13 cellular contexts compared by ENCODE assay signal in the genomic region with DNA sequence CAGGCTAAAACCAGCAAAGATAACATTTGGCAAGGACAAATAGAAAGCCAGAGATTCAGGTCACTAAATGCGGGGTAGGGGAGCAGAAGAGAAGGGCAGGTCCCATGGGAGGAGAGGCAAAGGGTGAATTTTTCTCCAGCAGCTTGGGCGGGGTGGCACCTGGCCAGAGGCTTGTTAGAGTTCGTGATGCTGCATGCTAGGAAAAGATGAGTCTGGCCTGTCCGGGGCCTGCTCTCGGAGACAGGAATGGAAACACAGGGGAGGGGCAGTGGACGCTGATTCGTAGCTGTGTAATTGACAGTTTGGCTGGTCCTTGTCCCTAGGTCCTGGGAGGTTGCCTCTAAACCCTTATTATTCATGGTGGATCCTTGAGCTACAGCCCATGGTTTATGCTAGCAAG. TPM values are rescaled to one million over a fixed set of nuclear protein-coding genes. Genes with fewer than 3 reads are reported as not detected.
DNase-seq lines count a peak whose midpoint lies in the region; TF ChIP-seq lines count a peak whose summit lies in the region.
"Had no signal": no experiment of that assay in that cellular context is flagged by ENCODE, and none has a peak within 500 bp of the region (broad histone marks: within the 10 kb centered on the region; RNA-seq: fewer than 3 reads in every experiment).

No MANE protein-coding gene starts in this region.

- H3K27ac ChIP-seq in stomach, result peak overlapping the region; percentile 55 to 87 (median 73)
- H3K27ac ChIP-seq: brain microvascular endothelial cell, WERI-Rb-1 had no signal

- TF ChIP-seq EP300 in stomach (IDR thresholded peaks at IDR 0.05), result no peak

- TF ChIP-seq CTCF in epithelial cell of esophagus (IDR thresholded peaks at IDR 0.05; ENCODE audit: insufficient read depth, low read depth, low read length, missing control alignments) (no peak), lower leg skin (IDR thresholded peaks at IDR 0.05) (no peak), stomach (IDR thresholded peaks at IDR 0.05) (no peak)

- peaks cover 0 to 33% (median 18%) of the 10 kb centered on the region in 4 donors for H3K4me1 ChIP-seq in stomach

- H3K4me3 ChIP-seq in epithelial cell of esophagus (ENCODE audit: low read length), result no peak overlapping the region
- H3K4me3 ChIP-seq in lower leg skin (ENCODE audit: low read depth, poor library complexity, severe bottlenecking), result no peak overlapping the region
- no peak overlapping the region for H3K4me3 ChIP-seq in stomach
- H3K4me3 ChIP-seq: upper lobe of right lung had no signal

- H3K9me3 ChIP-seq in stomach, result no peaks in the 10 kb centered on the region
- H3K9me3 ChIP-seq: upper lobe of right lung had no signal

- TF ChIP-seq POLR2A in lower leg skin (IDR thresholded peaks at IDR 0.05) (no peak), stomach (IDR thresholded peaks at IDR 0.05) (no peak)

- intact Hi-C loops in lower leg skin (cut with DNase I; ENCODE audit: low total_unique reads), result no loop called here
- intact Hi-C loops in stomach (cut with DNase I; ENCODE audit: low total_unique reads), result no loop called here

- H3K27me3 ChIP-seq in stomach, result no peaks in the 10 kb centered on the region
- H3K27me3 ChIP-seq: brain microvascular endothelial cell, upper lobe of right lung had no signal

- 15 to 28% methylated on average over 7 of the region's 7 CpGs for WGBS in lower leg skin, 2 donors
- 51 to 83% (median 64%) methylated on average over 7 of the region's 7 CpGs for WGBS in stomach, 5 donors

- H3K36me3 ChIP-seq in stomach, result no peaks in the 10 kb centered on the region
- H3K36me3 ChIP-seq: brain microvascular endothelial cell, upper lobe of right lung, WERI-Rb-1 had no signal

- DNase-seq in GOT3 (lab: John Stamatoyannopoulos, UW) (peak; percentile 12), epithelial cell of esophagus (ENCODE audit: low read depth) (peak; percentile 39), lower leg skin (ENCODE audit: low spot score in 2 of 2) (peak; percentile 71 to 89), stomach (no peak), NCI-H446 (lab: John Stamatoyannopoulos, UW) (no peak), superior temporal gyrus (ENCODE audit: extremely low spot score) (no peak), NCI-H82 treated with DMSO at 0.1 percent for 48 hours (lab: John Stamatoyannopoulos, UW; ENCODE audit: unreplicated experiment) (no peak)
- no peak for DNase-seq in activated CD4-positive, alpha-beta T cell treated with anti-CD3 and anti-CD28 coated beads, Interleukin-2, amount 50 U/mL, for 1 hour
- DNase-seq: brain microvascular endothelial cell, Karpas-422, NCI-H2227 treated with DMSO at 0.1 percent for 48 hours, upper lobe of right lung had no signal

RNA-seq across cellular contexts. Expression of a gene that starts 44.7 kb away (rescaled TPM):
- 1 to 10 TPM; 2.4 to 3.5 (median 2.7) TPM for total RNA-seq in lower leg skin
- 1 to 10 TPM in 1 of 5 donors, not detected in 4; 3.5 TPM for total RNA-seq in stomach
- polyA plus RNA-seq in stomach, result under 1 TPM; 0.25 to 0.50 (median 0.31) TPM
- total RNA-seq: upper lobe of right lung had no signal

Comparison
In these comparisons a context has a peak if more than half of its experiments do, and no peak if none do; other contexts are left out.
1. DNase-seq: peak in GOT3 (single experiment), epithelial cell of esophagus (single experiment) and lower leg skin (2 of 2); none in stomach (single experiment), NCI-H446 (0 of 2), superior temporal gyrus (single experiment), NCI-H82 treated with DMSO at 0.1 percent for 48 hours (single experiment) and activated CD4-positive, alpha-beta T cell treated with anti-CD3 and anti-CD28 coated beads, Interleukin-2, amount 50 U/mL, for 1 hour (single experiment).